In genomic region chr6:111799576-111800467, GRCh38 we compare ENCODE assay signal across 12 cellular contexts.
DNase-seq lines count a peak whose midpoint lies in the region; ATAC-seq and TF ChIP-seq lines count a peak whose summit lies in the region.
"Had no signal": no experiment of that assay in that cellular context is flagged by ENCODE, and none has a peak within 500 bp of the region (broad histone marks: within the 10 kb centered on the region; RNA-seq: fewer than 3 reads in every experiment).

No MANE protein-coding gene starts in this region.

- H3K9me3 Mint-ChIP-seq in activated naive CD4-positive, alpha-beta T cell treated with anti-CD3 and anti-CD28 coated beads, Interleukin-2, amount 50 U/mL, for 24 hours = no peaks in the 10 kb centered on the region
- H3K9me3 Mint-ChIP-seq in activated naive CD4-positive, alpha-beta T cell treated with anti-CD3 and anti-CD28 coated beads, Interleukin-2, amount 10 ng/mL, durations not matched to agents 7 days and 5 days = no peaks in the 10 kb centered on the region
- H3K9me3 Mint-ChIP-seq in endothelial cell (ENCODE audit: unreplicated experiment) = no peaks in the 10 kb centered on the region

- H3K27me3 ChIP-seq in WERI-Rb-1 (ENCODE audit: insufficient read depth, low read depth, severe bottlenecking) (no peaks in the 10 kb centered on the region), subcutaneous abdominal adipose tissue (ENCODE audit: control insufficient read depth in 5 of 5, insufficient read depth in 4 of 5, low read length in 5 of 5) (no peaks in the 10 kb centered on the region)
- H3K27me3 ChIP-seq: gastroesophageal sphincter had no signal

- no peak overlapping the region for H3K9ac ChIP-seq in subcutaneous abdominal adipose tissue (ENCODE audit: low read length in 5 of 5)
- H3K9ac ChIP-seq: KMS-11 had no signal

- peak; percentile 54 for TF ChIP-seq CTCF in WERI-Rb-1 (IDR thresholded peaks at IDR 0.05; ENCODE audit: low read depth, low read length)
- TF ChIP-seq CTCF in fibroblast of villous mesenchyme (IDR thresholded peaks at IDR 0.05; ENCODE audit: insufficient read depth, low read depth, low read length) = peak; percentile 13
- TF ChIP-seq CTCF in endothelial cell (IDR thresholded peaks at IDR 0.05; ENCODE audit: unreplicated experiment) = no peak

- DNase-seq in activated naive CD4-positive, alpha-beta T cell treated with anti-CD3 and anti-CD28 coated beads, Interleukin-2, amount 10 ng/mL, durations not matched to agents 7 days and 5 days = no peak
- DNase-seq in WERI-Rb-1 (no peak), fibroblast of villous mesenchyme (ENCODE audit: low read depth) (peak; percentile 48), endothelial cell (ENCODE audit: low spot score) (no peak)
- DNase-seq: activated CD8-positive, alpha-beta memory T cell treated with anti-CD3 and anti-CD28 coated beads for 24 hours; NCI-H446 treated with DMSO at 0.1 percent for 48 hours had no signal

- CTCF ChIA-PET in activated naive CD4-positive, alpha-beta T cell treated with anti-CD3 and anti-CD28 coated beads, Interleukin-2, amount 10 ng/mL, durations not matched to agents 7 days and 5 days (lab: Charles Lee) = interaction anchor here (0.5 to 1.7 kb wide), 3 partner anchors 15 to 232 kb away, joined by 3 to 4 read pairs (median 3); no protein-coding TSS in a partner anchor

- peak overlapping the region; percentile 47 for H3K4me3 Mint-ChIP-seq in activated naive CD4-positive, alpha-beta T cell treated with anti-CD3 and anti-CD28 coated beads, Interleukin-2, amount 50 U/mL, for 24 hours
- no peak overlapping the region for H3K4me3 Mint-ChIP-seq in activated naive CD4-positive, alpha-beta T cell treated with anti-CD3 and anti-CD28 coated beads, Interleukin-2, amount 10 ng/mL, durations not matched to agents 7 days and 5 days
- no peak overlapping the region for H3K4me3 Mint-ChIP-seq in endothelial cell (ENCODE audit: unreplicated experiment)

- peaks cover 96% of the 10 kb centered on the region for H3K4me1 Mint-ChIP-seq in activated naive CD4-positive, alpha-beta T cell treated with anti-CD3 and anti-CD28 coated beads, Interleukin-2, amount 50 U/mL, for 24 hours
- peaks cover 77% of the 10 kb centered on the region for H3K4me1 Mint-ChIP-seq in activated naive CD4-positive, alpha-beta T cell treated with anti-CD3 and anti-CD28 coated beads, Interleukin-2, amount 10 ng/mL, durations not matched to agents 7 days and 5 days
- H3K4me1 Mint-ChIP-seq in endothelial cell (ENCODE audit: unreplicated experiment) = peaks cover 50% of the 10 kb centered on the region

- peaks cover 45% of the 10 kb centered on the region for H3K36me3 Mint-ChIP-seq in activated naive CD4-positive, alpha-beta T cell treated with anti-CD3 and anti-CD28 coated beads, Interleukin-2, amount 50 U/mL, for 24 hours
- peaks cover 41% of the 10 kb centered on the region for H3K36me3 Mint-ChIP-seq in activated naive CD4-positive, alpha-beta T cell treated with anti-CD3 and anti-CD28 coated beads, Interleukin-2, amount 10 ng/mL, durations not matched to agents 7 days and 5 days
- peaks cover 24% of the 10 kb centered on the region for H3K36me3 Mint-ChIP-seq in endothelial cell (ENCODE audit: low read depth, unreplicated experiment)

- H3K4me3 ChIP-seq in WERI-Rb-1 (ENCODE audit: low read depth, low read length) (no peak overlapping the region), fibroblast of villous mesenchyme (ENCODE audit: low read depth, low read length) (peak overlapping the region; percentile 29), subcutaneous abdominal adipose tissue (ENCODE audit: low read depth in 1 of 5, low read length in 5 of 5) (no peak overlapping the region)
- H3K4me3 ChIP-seq: gastroesophageal sphincter had no signal

- peak overlapping the region; percentile 92 for H3K27ac Mint-ChIP-seq in activated naive CD4-positive, alpha-beta T cell treated with anti-CD3 and anti-CD28 coated beads, Interleukin-2, amount 50 U/mL, for 24 hours
- no peak overlapping the region for H3K27ac Mint-ChIP-seq in activated naive CD4-positive, alpha-beta T cell treated with anti-CD3 and anti-CD28 coated beads, Interleukin-2, amount 10 ng/mL, durations not matched to agents 7 days and 5 days
- no peak overlapping the region for H3K27ac Mint-ChIP-seq in endothelial cell (ENCODE audit: unreplicated experiment)

- no peak for ATAC-seq in GM21515 (IDR thresholded peaks at IDR 0.05; ENCODE audit: unreplicated experiment)
- no peak for ATAC-seq in HG02840 (IDR thresholded peaks at IDR 0.05; ENCODE audit: low FRiP score, unreplicated experiment)
- ATAC-seq: gastroesophageal sphincter had no signal

- H3K36me3 ChIP-seq in WERI-Rb-1 (no peaks in the 10 kb centered on the region), subcutaneous abdominal adipose tissue (ENCODE audit: control insufficient read depth in 5 of 5, insufficient read depth in 5 of 5, low read length in 5 of 5) (no peaks in the 10 kb centered on the region)
- H3K36me3 ChIP-seq: gastroesophageal sphincter had no signal

- H3K9me3 ChIP-seq in WERI-Rb-1 (ENCODE audit: severe bottlenecking) (no peaks in the 10 kb centered on the region), subcutaneous abdominal adipose tissue (ENCODE audit: control insufficient read depth in 5 of 5, low read length in 5 of 5) (no peaks in the 10 kb centered on the region)
- H3K9me3 ChIP-seq: gastroesophageal sphincter had no signal

- H3K27ac ChIP-seq in WERI-Rb-1 (no peak overlapping the region), subcutaneous abdominal adipose tissue (ENCODE audit: low read depth, low read length) (peak overlapping the region; percentile 34)
- H3K27ac ChIP-seq: gastroesophageal sphincter, KMS-11 had no signal

- peaks cover 3 to 50% (median 27%) of the 10 kb centered on the region in 5 donors for H3K4me1 ChIP-seq in subcutaneous abdominal adipose tissue (ENCODE audit: control insufficient read depth in 5 of 5, insufficient read depth in 5 of 5, low read length in 5 of 5)

- no peaks in the 10 kb centered on the region for H3K27me3 Mint-ChIP-seq in activated naive CD4-positive, alpha-beta T cell treated with anti-CD3 and anti-CD28 coated beads, Interleukin-2, amount 50 U/mL, for 24 hours
- no peaks in the 10 kb centered on the region for H3K27me3 Mint-ChIP-seq in activated naive CD4-positive, alpha-beta T cell treated with anti-CD3 and anti-CD28 coated beads, Interleukin-2, amount 10 ng/mL, durations not matched to agents 7 days and 5 days
- H3K27me3 Mint-ChIP-seq in endothelial cell (ENCODE audit: unreplicated experiment) = peaks cover under 1% of the 10 kb centered on the region
